12 cellular contexts compared by ENCODE assay signal in the genomic region with DNA sequence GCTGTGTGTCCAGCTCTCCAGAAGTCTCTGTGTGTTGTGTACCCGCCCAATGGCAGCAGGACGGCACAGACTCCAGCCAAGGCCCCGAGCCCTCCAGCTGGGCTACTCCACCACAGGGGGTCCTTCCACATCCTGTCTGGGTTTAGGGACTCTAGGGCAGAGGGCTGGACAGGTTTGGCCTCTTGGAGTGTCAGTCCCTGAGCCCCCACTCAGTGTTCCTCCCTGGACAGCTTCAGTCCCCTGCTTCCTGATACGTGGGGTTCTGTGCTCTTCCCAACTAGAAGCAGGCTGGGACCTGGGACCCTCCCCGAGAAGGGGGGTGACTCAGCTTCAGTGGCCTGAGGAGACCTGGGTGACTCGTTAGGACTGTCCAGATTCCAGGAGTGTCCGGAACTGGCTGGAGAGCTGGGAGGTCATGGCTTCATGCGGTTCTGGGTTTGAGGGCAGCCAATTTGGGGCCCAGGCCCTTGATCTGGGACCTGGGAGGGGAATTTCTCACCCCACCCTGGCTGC. TPM values are rescaled to one million over a fixed set of nuclear protein-coding genes. Genes with fewer than 3 reads are reported as not detected.
DNase-seq lines count a peak whose midpoint lies in the region; ATAC-seq, FAIRE-seq and TF ChIP-seq lines count a peak whose summit lies in the region.
"Had no signal": no experiment of that assay in that cellular context is flagged by ENCODE, and none has a peak within 500 bp of the region (broad histone marks: within the 10 kb centered on the region; RNA-seq: fewer than 3 reads in every experiment).

No MANE protein-coding gene starts in this region.

- H3K9me3 ChIP-seq in Panc1 (ENCODE audit: control insufficient read depth, insufficient read depth, low read depth, low read length): no peaks in the 10 kb centered on the region
- no peaks in the 10 kb centered on the region for H3K9me3 ChIP-seq in PC-9 (ENCODE audit: insufficient read depth, low read depth)
- H3K9me3 ChIP-seq: prostate gland had no signal

- no peak overlapping the region for H2AFZ ChIP-seq in PC-9
- H2AFZ ChIP-seq: GM23338 had no signal

- no peaks in the 10 kb centered on the region for H3K36me3 ChIP-seq in Panc1 (ENCODE audit: control insufficient read depth, insufficient read depth, low read length)
- no peaks in the 10 kb centered on the region for H3K36me3 ChIP-seq in PC-9 (ENCODE audit: low read depth)
- H3K36me3 ChIP-seq: prostate gland had no signal

- FAIRE-seq in frontal cortex (lab: Jason Lieb, UNC): no peak
- FAIRE-seq: bronchial epithelial cell had no signal

- POLR2A ChIA-PET in Panc1 (lab: Charles Lee) (no interaction called here), T-cell (lab: Charles Lee) (no interaction called here), PC-9 (lab: Charles Lee; ENCODE audit: unreplicated experiment) (no interaction called here)

- H3K27me3 Mint-ChIP-seq in Calu3 (ENCODE audit: unreplicated experiment) (no peaks in the 10 kb centered on the region), T-cell (no peaks in the 10 kb centered on the region)
- H3K27me3 Mint-ChIP-seq: activated naive CD8-positive, alpha-beta T cell had no signal

- H3K4me1 ChIP-seq in Panc1 (ENCODE audit: control insufficient read depth, insufficient read depth, low read length) (peaks cover 15% of the 10 kb centered on the region), PC-9 (replicated peaks; ENCODE audit: insufficient read depth) (peaks cover 5% of the 10 kb centered on the region)

- H3K4me1 Mint-ChIP-seq in Calu3 (ENCODE audit: low read depth, unreplicated experiment) (peaks cover 12% of the 10 kb centered on the region), T-cell (peaks cover 2 to 10% (median 5%) of the 10 kb centered on the region in 3 donors)

- BruUV-seq in Calu3 (replicated peaks; lab: Mats Ljungman, UMichigan) (no TSS peak), Panc1 (replicated peaks; lab: Mats Ljungman, UMichigan) (no TSS peak), PC-9 (replicated peaks; lab: Mats Ljungman, UMichigan) (no TSS peak)

- intact Hi-C loops in Calu3 (cut with micrococcal nuclease; ENCODE audit: unreplicated experiment) (loop anchor here (1.0 kb wide), 1 partner anchor 100 kb away; no protein-coding TSS in a partner anchor), Panc1 (cut with micrococcal nuclease; ENCODE audit: unreplicated experiment) (loop anchor here (5.0 kb wide), 1 partner anchor 98 kb away; no protein-coding TSS in a partner anchor), PC-9 (cut with micrococcal nuclease; ENCODE audit: unreplicated experiment) (loop anchor here (1.0 to 10.0 kb wide), 2 partner anchors 100 to 230 kb away; a partner anchor contains a TSS)

- H3K79me2 ChIP-seq in PC-9 (ENCODE audit: low read depth): no peaks in the 10 kb centered on the region

- CTCF ChIA-PET in Calu3 (lab: Charles Lee): interaction anchor here (0.6 to 2.4 kb wide), 7 partner anchors 12 to 106 kb away, joined by 3 to 22 read pairs (median 4); a partner anchor contains a TSS
- CTCF ChIA-PET in Panc1 (lab: Charles Lee): interaction anchor here (0.6 to 2.8 kb wide), 4 partner anchors 10 to 496 kb away, joined by 3 to 9 read pairs (median 4); a partner anchor contains a TSS
- CTCF ChIA-PET in T-cell (lab: Charles Lee): interaction anchor here (0.5 to 1.7 kb wide), 4 partner anchors 87 to 742 kb away, joined by 3 to 4 read pairs (median 4); no protein-coding TSS in a partner anchor
- CTCF ChIA-PET in PC-9 (lab: Charles Lee): interaction anchor here (0.5 to 1.1 kb wide), 2 partner anchors 99 to 284 kb away, joined by 3 to 8 read pairs; no protein-coding TSS in a partner anchor

- no peaks in the 10 kb centered on the region for H3K27me3 ChIP-seq in Panc1 (ENCODE audit: control insufficient read depth, insufficient read depth, low read length)
- no peaks in the 10 kb centered on the region for H3K27me3 ChIP-seq in PC-9 (ENCODE audit: insufficient read depth, low read depth)

- TF ChIP-seq CTCF in Calu3 (IDR thresholded peaks at IDR 0.05; ENCODE audit: unreplicated experiment) (no peak), Panc1 (IDR thresholded peaks at IDR 0.05) (no peak), PC-9 (conservative IDR thresholded peaks at IDR 0.05) (no peak)

- H4K20me1 ChIP-seq in PC-9 (ENCODE audit: insufficient read depth): no peaks in the 10 kb centered on the region

- H3K27ac ChIP-seq in Panc1 (ENCODE audit: low read length) (0 out of 2 replicates have a peak overlapping the region, but pooled peaks have one; percentile 11), PC-9 (no peak overlapping the region)

- H3K36me3 Mint-ChIP-seq in Calu3 (ENCODE audit: insufficient read depth, unreplicated experiment) (peaks cover 55% of the 10 kb centered on the region), T-cell (no peaks in the 10 kb centered on the region)
- H3K36me3 Mint-ChIP-seq: activated naive CD8-positive, alpha-beta T cell had no signal

- H3K4me2 ChIP-seq in PC-9: no peak overlapping the region
- H3K4me2 ChIP-seq: GM23338 had no signal

- in situ Hi-C loops in Panc1 (cut with HindIII; ENCODE audit: low pct_unique_long_range_greater_than_20kb, low sequenced_read_pairs): no loop called here

- DNase-seq in Calu3 (no peak), Panc1 (ENCODE audit: low read depth, low spot score) (no peak), fibroblast of the conjunctiva (ENCODE audit: low read depth) (peak; percentile 38), renal cortical epithelial cell (ENCODE audit: low read depth) (peak; percentile 12), RPMI8226 (no peak), T-cell (no peak), PC-9 (no peak), frontal cortex (ENCODE audit: low spot score in 2 of 2) (no peak)

- H3F3A ChIP-seq in PC-9 (ENCODE audit: insufficient read depth, low read depth): peaks cover 22% of the 10 kb centered on the region

- ATAC-seq in Panc1 (peak; percentile 46), T-cell (replicated peaks in 1 of 4) (no peak)

- H3K9me2 ChIP-seq in PC-9 (ENCODE audit: insufficient read depth): no peaks in the 10 kb centered on the region

- no peak overlapping the region for H3K4me3 Mint-ChIP-seq in Calu3 (ENCODE audit: low read depth, unreplicated experiment)
- H3K4me3 Mint-ChIP-seq in T-cell: no peak overlapping the region
- H3K4me3 Mint-ChIP-seq: activated naive CD8-positive, alpha-beta T cell; GM23338 had no signal

- peak overlapping the region; percentile 53 for H3K27ac Mint-ChIP-seq in Calu3 (ENCODE audit: unreplicated experiment)
- H3K27ac Mint-ChIP-seq in T-cell: no peak overlapping the region
- H3K27ac Mint-ChIP-seq: activated naive CD8-positive, alpha-beta T cell had no signal

- H3K4me3 ChIP-seq in Panc1 (ENCODE audit: low read depth in 2 of 2, low read length in 2 of 2) (no peak overlapping the region), PC-9 (no peak overlapping the region)
- H3K4me3 ChIP-seq: GM23338, prostate gland had no signal

- no peaks in the 10 kb centered on the region for H3K9me3 Mint-ChIP-seq in Calu3 (ENCODE audit: low read depth, unreplicated experiment)
- no peaks in the 10 kb centered on the region for H3K9me3 Mint-ChIP-seq in T-cell
- H3K9me3 Mint-ChIP-seq: GM23338 had no signal

RNA-seq across cellular contexts. Expression of a gene that starts 4.2 kb away (rescaled TPM):
- total RNA-seq in Calu3 (2022): 9.4 and 9.8 TPM in 2 replicates
- 11.9 TPM for total RNA-seq in Panc1 (2021; ENCODE audit: unreplicated experiment)
- 7.0 TPM for polyA plus RNA-seq in Panc1 (2012; ENCODE audit: insufficient read length)
- 0.87 and 3.0 TPM in 2 replicates for total RNA-seq in renal cortical epithelial cell
- 10 to 100 TPM in 1 of 5 donors, 1 to 10 TPM in 4; 7.5 to 12.1 (median 9.0) TPM for total RNA-seq in T-cell
- total RNA-seq in PC-9 (2021): 10.3 and 12.3 TPM in 2 replicates
- total RNA-seq in frontal cortex: 0.41 TPM

RNA-seq across cellular contexts. Expression of a gene that starts 22.3 kb away (rescaled TPM):
- total RNA-seq in Calu3 (2022) (51.8 and 59.7 TPM in 2 replicates), Panc1 (2021; ENCODE audit: unreplicated experiment) (36.4 TPM), renal cortical epithelial cell (14.1 and 14.4 TPM in 2 replicates), T-cell (1 to 10 TPM in 1 of 5 donors, under 1 TPM in 4; 0.58 to 1.0 (median 0.72) TPM), PC-9 (2021) (60.8 and 77.8 TPM in 2 replicates), frontal cortex (not detected)
- 44.9 TPM for polyA plus RNA-seq in Panc1 (2012; ENCODE audit: insufficient read length)

RNA-seq across cellular contexts. Expression of a gene that starts 25.8 kb away (rescaled TPM):
- total RNA-seq in Calu3 (2022): 15.3 and 15.8 TPM in 2 replicates
- total RNA-seq in Panc1 (2021; ENCODE audit: unreplicated experiment): 41.3 TPM
- 57.2 TPM for polyA plus RNA-seq in Panc1 (2012; ENCODE audit: insufficient read length)
- total RNA-seq in renal cortical epithelial cell: 15.5 and 17.2 TPM in 2 replicates
- 10 to 100 TPM; 12.8 to 15.3 (median 14.3) TPM for total RNA-seq in T-cell
- 19.6 and 22.7 TPM in 2 replicates for total RNA-seq in PC-9 (2021)
- total RNA-seq in frontal cortex: 4.9 TPM

RNA-seq across cellular contexts. Expression of a gene that starts 25.8 kb away (rescaled TPM):
- total RNA-seq in Calu3 (2022): 53.1 and 57.3 TPM in 2 replicates
- 53.5 TPM for total RNA-seq in Panc1 (2021; ENCODE audit: unreplicated experiment)
- 26.8 TPM for polyA plus RNA-seq in Panc1 (2012; ENCODE audit: insufficient read length)
- 96.4 and 104 TPM in 2 replicates for total RNA-seq in renal cortical epithelial cell
- total RNA-seq in T-cell: 10 to 100 TPM; 17.6 to 33.8 (median 29.1) TPM
- total RNA-seq in PC-9 (2021): 35.5 and 37.1 TPM in 2 replicates
- total RNA-seq in frontal cortex: 98.2 TPM

Comparison
In these comparisons a context has a peak if more than half of its experiments do, and no peak if none do; other contexts are left out.
1. DNase-seq: peak in fibroblast of the conjunctiva (single experiment) and renal cortical epithelial cell (single experiment); none in Calu3 (single experiment), Panc1 (single experiment), RPMI8226 (single experiment), T-cell (0 of 34), PC-9 (0 of 2) and frontal cortex (0 of 2).